ENCODE assay signal across 6 cellular contexts in genomic region chr5:142013734-142014495, GRCh38. TPM values are rescaled to one million over a fixed set of nuclear protein-coding genes. Genes with fewer than 3 reads are reported as not detected.
DNase-seq lines count a peak whose midpoint lies in the region; ATAC-seq, FAIRE-seq and TF ChIP-seq lines count a peak whose summit lies in the region.

No MANE protein-coding gene starts in this region.

- WGBS in HepG2 (ENCODE audit: low lambda C conversion rate) = 73% methylated on average over 13 of the region's 16 CpGs

- H3K9me3 ChIP-seq in Caco-2 (no peaks in the 10 kb centered on the region), HepG2 (ENCODE audit: low read length) (no peaks in the 10 kb centered on the region), A673 (ENCODE audit: low read depth, low read length, poor library complexity, severe bottlenecking) (no peaks in the 10 kb centered on the region)

- no peaks in the 10 kb centered on the region for H3K27me3 ChIP-seq in Caco-2 (replicated peaks; ENCODE audit: control insufficient read depth, insufficient read depth, low read length)
- H3K27me3 ChIP-seq in HepG2 (ENCODE audit: control insufficient read depth in 1 of 2, insufficient read depth in 2 of 2, low read length in 2 of 2) = peaks cover 0 to 5% of the 10 kb centered on the region in 2 experiments; a peak in 1 of 5 replicates
- no peaks in the 10 kb centered on the region for H3K27me3 ChIP-seq in A673 (replicated peaks; ENCODE audit: insufficient read depth, low read depth, low read length, poor library complexity)

- DNase-seq in Caco-2 (no peak), activated B cell treated with CpG ODN at 0.5 μM for 24 hours (no peak), HepG2 (ENCODE audit: low spot score) (peak; percentile 68), A673 (ENCODE audit: low spot score) (no peak)

- no TSS peak for BruUV-seq in Caco-2 (replicated peaks; lab: Mats Ljungman, UMichigan)
- no TSS peak for BruUV-seq in HepG2 (replicated peaks; lab: Mats Ljungman, UMichigan)
- no TSS peak for BruUV-seq in A673 (replicated peaks; lab: Mats Ljungman, UMichigan)

- peaks cover 4% of the 10 kb centered on the region; the same call in 1 of the 2 replicates for H3K4me1 ChIP-seq in Caco-2
- H3K4me1 ChIP-seq in HepG2 (ENCODE audit: insufficient read depth, low read length) = peaks cover 43% of the 10 kb centered on the region
- peaks cover 9% of the 10 kb centered on the region for H3K4me1 ChIP-seq in A673 (ENCODE audit: insufficient read depth, low read length, poor library complexity, severe bottlenecking)

- H3K9me3 Mint-ChIP-seq in Caco-2 (ENCODE audit: unreplicated experiment) (no peaks in the 10 kb centered on the region), activated B cell treated with CpG ODN at 0.5 μM for 24 hours (no peaks in the 10 kb centered on the region)

- H3K4me3 ChIP-seq in Caco-2 (ENCODE audit: low read depth, low read length) (no peak overlapping the region), HepG2 (replicated peaks in 1 of 3; ENCODE audit: insufficient read depth in 1 of 3, low read depth in 2 of 3, low read length in 3 of 3) (peak overlapping the region in 2 of 3 experiments; percentile 68 to 82; a peak in 2 of 6 replicates), A673 (ENCODE audit: low read depth, low read length, poor library complexity, severe bottlenecking) (no peak overlapping the region)

- FAIRE-seq in HepG2 (lab: Jason Lieb, UNC) = no peak

- no peak for TF ChIP-seq RAD21 in HepG2 (CRISPR knock-in tag; IDR thresholded peaks at IDR 0.05)

- H3K79me2 ChIP-seq in HepG2 (ENCODE audit: insufficient read depth, low read length) = no peaks in the 10 kb centered on the region

- H3K27ac ChIP-seq in HepG2 (ENCODE audit: extremely low read length, insufficient read depth, low read length) (peak overlapping the region; percentile 47), A673 (ENCODE audit: low read depth, low read length, poor library complexity, severe bottlenecking) (no peak overlapping the region)

- H3K4me3 Mint-ChIP-seq in Caco-2 (ENCODE audit: unreplicated experiment) (peak overlapping the region; percentile 85), activated B cell treated with CpG ODN at 0.5 μM for 24 hours (peak overlapping the region; percentile 88)

- H3K27ac Mint-ChIP-seq in Caco-2 (ENCODE audit: unreplicated experiment) (peak overlapping the region; percentile 94), activated B cell treated with CpG ODN at 0.5 μM for 24 hours (no peak overlapping the region)

- H3K27me3 Mint-ChIP-seq in Caco-2 (ENCODE audit: insufficient read depth, unreplicated experiment) (no peaks in the 10 kb centered on the region), activated B cell treated with CpG ODN at 0.5 μM for 24 hours (peaks cover 3% of the 10 kb centered on the region)

- H3K9ac ChIP-seq in HepG2 (ENCODE audit: insufficient read depth, low read depth, low read length) = peak overlapping the region; percentile 82; the same call in 1 of the 2 replicates

- peak overlapping the region; percentile 2 for H2AFZ ChIP-seq in HepG2 (ENCODE audit: low read length)

- H3K4me1 Mint-ChIP-seq in Caco-2 (ENCODE audit: low read depth, unreplicated experiment) (peaks cover 7% of the 10 kb centered on the region), activated B cell treated with CpG ODN at 0.5 μM for 24 hours (peaks cover 53% of the 10 kb centered on the region)

- CTCF ChIA-PET in Caco-2 (lab: Charles Lee) (interaction anchor here (0.6 to 2.7 kb wide), 6 partner anchors 40 to 349 kb away, joined by 3 to 19 read pairs (median 4); partner anchors contain the start of gene RNF14), activated B cell treated with CpG ODN at 0.5 μM for 24 hours (lab: Charles Lee) (interaction anchor here (1.0 to 6.0 kb wide), 8 partner anchors 16 to 321 kb away, joined by 3 to 47 read pairs (median 7); no protein-coding TSS in a partner anchor), HepG2 (lab: Yijun Ruan, JAX; ENCODE audit: low intra/inter-chr PET ratio, low total read pairs) (interaction anchor here (1.0 to 2.1 kb wide), 2 partner anchors 22 to 130 kb away, joined by 3 to 9 read pairs; no protein-coding TSS in a partner anchor), A673 (lab: Charles Lee) (interaction anchor here (0.7 kb wide), 1 partner anchor 53 kb away, joined by 4 read pairs; no protein-coding TSS in a partner anchor)

- in situ Hi-C loops in HepG2 (cut with HindIII; ENCODE audit: extremely low pct_ligation_motif_present, low pct_unique_long_range_greater_than_20kb) = no loop called here

- TF ChIP-seq EP300 in HepG2 (IDR thresholded peaks at IDR 0.05; ENCODE audit: low read depth in 2 of 2, low read length in 2 of 2) (no peak), HepG2 (CRISPR knock-in tag; IDR thresholded peaks at IDR 0.05; ENCODE audit: borderline replicate concordance) (no peak)

- H3K36me3 ChIP-seq in Caco-2 (ENCODE audit: control insufficient read depth, insufficient read depth, low read length) = no peaks in the 10 kb centered on the region
- no peaks in the 10 kb centered on the region for H3K36me3 ChIP-seq in HepG2 (replicated peaks in 1 of 2; ENCODE audit: control insufficient read depth in 1 of 2, insufficient read depth in 2 of 2, low read length in 2 of 2)
- no peaks in the 10 kb centered on the region for H3K36me3 ChIP-seq in A673 (ENCODE audit: insufficient read depth, low read length, poor library complexity, severe bottlenecking)

- no peak; a peak in 1 of 4 replicates for TF ChIP-seq POLR2A in HepG2 (IDR thresholded peaks at IDR 0.05; ENCODE audit: insufficient read depth in 1 of 2, low read depth in 2 of 2, low read length in 2 of 2)

- POLR2A ChIA-PET in Caco-2 (lab: Charles Lee) = no interaction called here
- POLR2A ChIA-PET in activated B cell treated with CpG ODN at 0.5 μM for 24 hours (lab: Charles Lee) = interaction anchor here (2.2 to 2.7 kb wide), 2 partner anchors 44 to 94 kb away, joined by 10 to 13 read pairs; partner anchors contain the start of genes NDFIP1 and RNF14
- POLR2A ChIA-PET in HepG2 (lab: Yijun Ruan, JAX) = interaction anchor here (0.7 to 2.2 kb wide), 6 partner anchors 8 to 90 kb away, joined by 3 to 12 read pairs (median 8); partner anchors contain the start of genes DELE1 and RNF14
- POLR2A ChIA-PET in A673 (lab: Charles Lee; ENCODE audit: low non-redundant PET) = interaction anchor here (0.7 kb wide), 1 partner anchor 95 kb away, joined by 3 read pairs; the partner anchor contains the start of gene NDFIP1

- ATAC-seq in activated B cell treated with CpG ODN at 0.5 μM for 24 hours (ENCODE audit: low read depth) (no peak), HepG2 (peak; percentile 52), GM21390 (IDR thresholded peaks at IDR 0.05; ENCODE audit: unreplicated experiment) (no peak), HG02571 (IDR thresholded peaks at IDR 0.05; ENCODE audit: unreplicated experiment) (no peak)

- peaks cover 19% of the 10 kb centered on the region for H3K36me3 Mint-ChIP-seq in Caco-2 (ENCODE audit: insufficient read depth, unreplicated experiment)
- H3K36me3 Mint-ChIP-seq in activated B cell treated with CpG ODN at 0.5 μM for 24 hours (ENCODE audit: low read depth) = peaks cover 3% of the 10 kb centered on the region

- peak overlapping the region; percentile 99 for H3K4me2 ChIP-seq in HepG2 (ENCODE audit: low read depth, low read length)

- no peaks in the 10 kb centered on the region for H4K20me1 ChIP-seq in HepG2 (ENCODE audit: insufficient read depth, low read length)

- intact Hi-C loops in Caco-2 (cut with micrococcal nuclease; ENCODE audit: unreplicated experiment) (loop anchor here (2.0 kb wide), 1 partner anchor 45 kb away; the partner anchor contains the start of gene RNF14), activated B cell treated with CpG ODN at 0.5 μM for 24 hours (cut with micrococcal nuclease) (loop anchor here (2.0 to 10.0 kb wide), 4 partner anchors 91 to 689 kb away; partner anchors contain the start of genes DELE1, PCDH1 and TAF7), HepG2 (cut with micrococcal nuclease; ENCODE audit: unreplicated experiment) (loop anchor here (1.0 to 2.0 kb wide), 2 partner anchors 21 to 95 kb away; no protein-coding TSS in a partner anchor), A673 (cut with micrococcal nuclease; ENCODE audit: unreplicated experiment) (loop anchor here (5.0 to 10.0 kb wide), 2 partner anchors 128 to 541 kb away; no protein-coding TSS in a partner anchor)

- TF ChIP-seq CTCF in Caco-2 (IDR thresholded peaks at IDR 0.05; ENCODE audit: insufficient read depth in 1 of 2, low read depth in 1 of 2, low read length in 1 of 2, severe bottlenecking in 1 of 2, unreplicated experiment in 1 of 2) (no peak), activated B cell treated with CpG ODN at 0.5 μM for 24 hours (IDR thresholded peaks at IDR 0.05) (no peak), HepG2 (CRISPR knock-in tag; IDR thresholded peaks at IDR 0.05) (0 out of 2 replicates have a peak, but pooled peaks have one; percentile 8), A673 (conservative IDR thresholded peaks at IDR 0.05; ENCODE audit: low read depth, low read length) (no peak)

RNA-seq across cellular contexts. Expression of gene GNPDA1, which starts 1.1 kb away (rescaled TPM):
- total RNA-seq in Caco-2 (2022) = 61.3 and 70.9 TPM in 2 replicates
- 14.2 and 15.0 TPM in 2 replicates for total RNA-seq in activated B cell treated with CpG ODN at 0.5 μM for 24 hours
- 54.1 and 74.9 TPM in 2 replicates for total RNA-seq in HepG2 (2016; rRNA removed; fragmentation: Illumina TruSeq; extraction: Trizol)
- 12.0 TPM in 2 replicates for total RNA-seq in HepG2 (2016; cell fraction: cytosol; rRNA removed; fragmentation: Illumina TruSeq; extraction: Trizol; ENCODE audit: low read depth)
- total RNA-seq in HepG2 (2016; cell fraction: insoluble cytoplasmic fraction; rRNA removed; fragmentation: Illumina TruSeq; extraction: Trizol) = 54.7 and 81.4 TPM in 2 replicates
- 35.9 and 36.6 TPM in 2 replicates for total RNA-seq in HepG2 (2016; cell fraction: membrane; rRNA removed; fragmentation: Illumina TruSeq; extraction: Trizol)
- 23.2 and 24.6 TPM in 2 replicates for total RNA-seq in HepG2 (2016; cell fraction: nucleus; rRNA removed; fragmentation: Illumina TruSeq; extraction: Trizol)
- polyA plus RNA-seq in HepG2 (2011; rRNA removed) = 6.0 and 6.1 TPM in 2 replicates
- polyA plus RNA-seq in HepG2 (2011; cell fraction: cytosol; rRNA removed) = 9.3 and 10.6 TPM in 2 replicates
- 10.6 and 11.6 TPM in 2 replicates for polyA plus RNA-seq in HepG2 (2011; cell fraction: nucleus; rRNA removed)
- 23.3 and 24.2 TPM in 2 replicates for polyA plus RNA-seq in HepG2 (2012)
- polyA plus RNA-seq in HepG2 (2016; cell fraction: cytosol; fragmentation: Illumina TruSeq; extraction: Trizol; ENCODE audit: low read depth) = 11.3 and 13.9 TPM in 2 replicates
- polyA plus RNA-seq in HepG2 (2016; cell fraction: insoluble cytoplasmic fraction; fragmentation: Illumina TruSeq; extraction: Trizol; ENCODE audit: low read depth) = 76.4 and 81.8 TPM in 2 replicates
- polyA plus RNA-seq in HepG2 (2016; cell fraction: membrane; fragmentation: Illumina TruSeq; extraction: Trizol; ENCODE audit: low read depth) = 25.0 and 27.1 TPM in 2 replicates
- 37.8 and 39.9 TPM in 2 replicates for polyA plus RNA-seq in HepG2 (2016; cell fraction: nucleus; fragmentation: Illumina TruSeq; extraction: Trizol; ENCODE audit: insufficient read depth, low read depth)
- 8.0 and 21.3 TPM in 2 replicates for polyA minus RNA-seq in HepG2 (2011; rRNA and poly(A)+ RNA removed; ENCODE audit: low replicate concordance)
- polyA minus RNA-seq in HepG2 (2011; cell fraction: cytosol; rRNA and poly(A)+ RNA removed) = 8.3 and 13.9 TPM in 2 replicates
- 9.8 and 11.8 TPM in 2 replicates for polyA minus RNA-seq in HepG2 (2011; cell fraction: nucleus; rRNA and poly(A)+ RNA removed)
- total RNA-seq in A673 (2021) = 46.7 and 52.4 TPM in 2 replicates

RNA-seq across cellular contexts. Expression of gene RNF14, which starts 45.0 kb away (rescaled TPM):
- total RNA-seq in Caco-2 (2022) = 35.1 and 38.7 TPM in 2 replicates
- 30.0 and 30.4 TPM in 2 replicates for total RNA-seq in activated B cell treated with CpG ODN at 0.5 μM for 24 hours
- total RNA-seq in HepG2 (2016; rRNA removed; fragmentation: Illumina TruSeq; extraction: Trizol) = 28.1 and 42.4 TPM in 2 replicates
- total RNA-seq in HepG2 (2016; cell fraction: cytosol; rRNA removed; fragmentation: Illumina TruSeq; extraction: Trizol; ENCODE audit: low read depth) = 7.6 TPM in 2 replicates
- 29.9 and 40.7 TPM in 2 replicates for total RNA-seq in HepG2 (2016; cell fraction: insoluble cytoplasmic fraction; rRNA removed; fragmentation: Illumina TruSeq; extraction: Trizol)
- total RNA-seq in HepG2 (2016; cell fraction: membrane; rRNA removed; fragmentation: Illumina TruSeq; extraction: Trizol) = 23.1 and 23.3 TPM in 2 replicates
- total RNA-seq in HepG2 (2016; cell fraction: nucleus; rRNA removed; fragmentation: Illumina TruSeq; extraction: Trizol) = 16.1 and 19.9 TPM in 2 replicates
- polyA plus RNA-seq in HepG2 (2011; rRNA removed) = 11.0 and 11.3 TPM in 2 replicates
- polyA plus RNA-seq in HepG2 (2011; cell fraction: cytosol; rRNA removed) = 6.2 and 9.3 TPM in 2 replicates
- polyA plus RNA-seq in HepG2 (2011; cell fraction: nucleus; rRNA removed) = 5.6 and 8.1 TPM in 2 replicates
- 13.0 and 15.4 TPM in 2 replicates for polyA plus RNA-seq in HepG2 (2012)
- polyA plus RNA-seq in HepG2 (2016; cell fraction: cytosol; fragmentation: Illumina TruSeq; extraction: Trizol; ENCODE audit: low read depth) = 5.0 and 7.5 TPM in 2 replicates
- polyA plus RNA-seq in HepG2 (2016; cell fraction: insoluble cytoplasmic fraction; fragmentation: Illumina TruSeq; extraction: Trizol; ENCODE audit: low read depth) = 23.5 and 26.8 TPM in 2 replicates
- polyA plus RNA-seq in HepG2 (2016; cell fraction: membrane; fragmentation: Illumina TruSeq; extraction: Trizol; ENCODE audit: low read depth) = 11.6 and 11.8 TPM in 2 replicates
- polyA plus RNA-seq in HepG2 (2016; cell fraction: nucleus; fragmentation: Illumina TruSeq; extraction: Trizol; ENCODE audit: insufficient read depth, low read depth) = 9.6 and 13.2 TPM in 2 replicates
- polyA minus RNA-seq in HepG2 (2011; rRNA and poly(A)+ RNA removed; ENCODE audit: low replicate concordance) = 16.9 and 18.8 TPM in 2 replicates
- polyA minus RNA-seq in HepG2 (2011; cell fraction: cytosol; rRNA and poly(A)+ RNA removed) = 8.3 and 10.7 TPM in 2 replicates
- polyA minus RNA-seq in HepG2 (2011; cell fraction: nucleus; rRNA and poly(A)+ RNA removed) = 10.7 and 13.6 TPM in 2 replicates
- 59.2 and 67.1 TPM in 2 replicates for total RNA-seq in A673 (2021)

RNA-seq across cellular contexts. Expression of gene PCDH12, which starts 55.9 kb away (rescaled TPM):
- total RNA-seq in Caco-2 (2022) (not detected in 2 replicates), activated B cell treated with CpG ODN at 0.5 μM for 24 hours (not detected in 2 replicates), HepG2 (2016; rRNA removed; fragmentation: Illumina TruSeq; extraction: Trizol) (not detected in 2 replicates), A673 (2021) (0.57 and 0.75 TPM in 2 replicates)
- not detected in 2 replicates for total RNA-seq in HepG2 (2016; cell fraction: cytosol; rRNA removed; fragmentation: Illumina TruSeq; extraction: Trizol; ENCODE audit: low read depth)
- not detected in 2 replicates for total RNA-seq in HepG2 (2016; cell fraction: insoluble cytoplasmic fraction; rRNA removed; fragmentation: Illumina TruSeq; extraction: Trizol)
- total RNA-seq in HepG2 (2016; cell fraction: membrane; rRNA removed; fragmentation: Illumina TruSeq; extraction: Trizol) = not detected in 2 replicates
- total RNA-seq in HepG2 (2016; cell fraction: nucleus; rRNA removed; fragmentation: Illumina TruSeq; extraction: Trizol) = not detected in 2 replicates
- not detected in 2 replicates for polyA plus RNA-seq in HepG2 (2011; rRNA removed)
- polyA plus RNA-seq in HepG2 (2011; cell fraction: cytosol; rRNA removed) = not detected in 2 replicates
- polyA plus RNA-seq in HepG2 (2011; cell fraction: nucleus; rRNA removed) = not detected in 2 replicates
- 0.13 and 0.25 TPM in 2 replicates for polyA plus RNA-seq in HepG2 (2012)
- polyA plus RNA-seq in HepG2 (2016; cell fraction: cytosol; fragmentation: Illumina TruSeq; extraction: Trizol; ENCODE audit: low read depth) = not detected in 2 replicates
- polyA plus RNA-seq in HepG2 (2016; cell fraction: insoluble cytoplasmic fraction; fragmentation: Illumina TruSeq; extraction: Trizol; ENCODE audit: low read depth) = not detected in 2 replicates
- not detected in 2 replicates for polyA plus RNA-seq in HepG2 (2016; cell fraction: membrane; fragmentation: Illumina TruSeq; extraction: Trizol; ENCODE audit: low read depth)
- not detected in 2 replicates for polyA plus RNA-seq in HepG2 (2016; cell fraction: nucleus; fragmentation: Illumina TruSeq; extraction: Trizol; ENCODE audit: insufficient read depth, low read depth)
- polyA minus RNA-seq in HepG2 (2011; rRNA and poly(A)+ RNA removed; ENCODE audit: low replicate concordance) = 0.33 TPM in 1 of 2 replicates, not detected in the other
- polyA minus RNA-seq in HepG2 (2011; cell fraction: cytosol; rRNA and poly(A)+ RNA removed) = not detected in 2 replicates
- polyA minus RNA-seq in HepG2 (2011; cell fraction: nucleus; rRNA and poly(A)+ RNA removed) = not detected in 2 replicates

Comparison
In these comparisons a context has a peak if more than half of its experiments do, and no peak if none do; other contexts are left out.
1. H3K4me3 ChIP-seq: peak in HepG2 (2 of 3); none in Caco-2 (single experiment) and A673 (single experiment).